10 cellular contexts compared by ENCODE assay signal in genomic region chr1:68347415-68347814, GRCh38.
DNase-seq lines count a peak whose midpoint lies in the region; ATAC-seq and TF ChIP-seq lines count a peak whose summit lies in the region.
"Had no signal": no experiment of that assay in that cellular context is flagged by ENCODE, and none has a peak within 500 bp of the region (broad histone marks: within the 10 kb centered on the region; RNA-seq: fewer than 3 reads in every experiment).

No MANE protein-coding gene starts in this region.

- H2AFZ ChIP-seq in SK-N-SH (ENCODE audit: low read depth) = no peak overlapping the region

- no peak for TF ChIP-seq EP300 in SK-N-SH (IDR thresholded peaks at IDR 0.05; ENCODE audit: borderline replicate concordance in 1 of 2, low read depth in 1 of 2, low read length in 1 of 2)

- TF ChIP-seq RAD21 in SK-N-SH (IDR thresholded peaks at IDR 0.05; ENCODE audit: low read length) = no peak

- TF ChIP-seq POLR2A in erythroblast (IDR thresholded peaks at IDR 0.05; ENCODE audit: low read length) = no peak

- intact Hi-C loops in left ventricle myocardium inferior (cut with micrococcal nuclease) = no loop called here

- H3K9ac ChIP-seq in SK-N-SH = no peak overlapping the region
- H3K9ac ChIP-seq: KMS-11 had no signal

- H3K27me3 ChIP-seq in left ventricle myocardium inferior (ENCODE audit: low read depth) (no peaks in the 10 kb centered on the region), SK-N-SH (ENCODE audit: insufficient read depth) (no peaks in the 10 kb centered on the region)

- no peaks in the 10 kb centered on the region for H4K20me1 ChIP-seq in SK-N-SH (ENCODE audit: insufficient read depth)

- DNase-seq in left ventricle myocardium inferior = peak; percentile 23
- no peak for DNase-seq in coronary artery (ENCODE audit: low spot score)
- DNase-seq in SK-N-SH = no peak
- DNase-seq in erythroblast (lab: John Stamatoyannopoulos, UW) = no peak
- DNase-seq in activated T-cell treated with anti-CD3 and anti-CD28 coated beads, Interleukin-2, amount 50 U/mL, for 48 hours = no peak

- no peaks in the 10 kb centered on the region for H3K9me3 ChIP-seq in left ventricle myocardium inferior (replicated peaks)
- H3K9me3 ChIP-seq in SK-N-SH = no peaks in the 10 kb centered on the region

- H3K79me2 ChIP-seq in SK-N-SH (ENCODE audit: insufficient read depth) = no peaks in the 10 kb centered on the region

- H3K27ac ChIP-seq in left ventricle myocardium inferior (replicated peaks) (no peak overlapping the region), coronary artery (no peak overlapping the region), SK-N-SH (ENCODE audit: low read depth in 2 of 2, low read length in 1 of 2) (no peak overlapping the region)
- H3K27ac ChIP-seq: KMS-11, VCaP had no signal

- WGBS in SK-N-SH (ENCODE audit: low lambda C conversion rate) = 90% methylated on average over 2 of the region's 2 CpGs

- no peaks in the 10 kb centered on the region for H3K9me2 ChIP-seq in SK-N-SH

- H3K36me3 ChIP-seq in left ventricle myocardium inferior = no peaks in the 10 kb centered on the region
- H3K36me3 ChIP-seq in SK-N-SH (replicated peaks in 1 of 2; ENCODE audit: control insufficient read depth in 1 of 2, insufficient read depth in 2 of 2, low read length in 1 of 2) = no peaks in the 10 kb centered on the region

- POLR2A ChIA-PET in SK-N-SH (lab: Yijun Ruan, JAX) = no interaction called here

- CTCF ChIA-PET in SK-N-SH (lab: Yijun Ruan, JAX) = interaction anchor here (0.6 to 18.1 kb wide), 8 partner anchors 8 to 296 kb away, joined by 3 to 477 read pairs (median 3); no protein-coding TSS in a partner anchor

- H3K4me3 ChIP-seq in left ventricle myocardium inferior (no peak overlapping the region), coronary artery (no peak overlapping the region), SK-N-SH (ENCODE audit: low read depth in 2 of 2, low read length in 1 of 2) (no peak overlapping the region)

- ATAC-seq in GM18502 (IDR thresholded peaks at IDR 0.05; ENCODE audit: poor library complexity, unreplicated experiment) (peak; percentile 96), GM21529 (IDR thresholded peaks at IDR 0.05; ENCODE audit: unreplicated experiment) (peak; percentile 97), HG03460 (IDR thresholded peaks at IDR 0.05; ENCODE audit: unreplicated experiment) (peak; percentile 97)

- H3K4me1 ChIP-seq in left ventricle myocardium inferior = peaks cover 4% of the 10 kb centered on the region
- H3K4me1 ChIP-seq in SK-N-SH (ENCODE audit: control insufficient read depth in 1 of 2, insufficient read depth in 2 of 2, low read depth in 1 of 2, low read length in 1 of 2) = peaks cover 0 to 3% of the 10 kb centered on the region in 2 experiments; a peak in 1 of 4 replicates

- no peaks in the 10 kb centered on the region for H3F3A ChIP-seq in SK-N-SH (replicated peaks; ENCODE audit: insufficient read depth)

- TF ChIP-seq CTCF in left ventricle myocardium inferior (IDR thresholded peaks at IDR 0.05; ENCODE audit: borderline replicate concordance) (no peak), coronary artery (IDR thresholded peaks at IDR 0.05) (no peak), SK-N-SH (IDR thresholded peaks at IDR 0.05) (no peak)

- H3K4me2 ChIP-seq in SK-N-SH = no peak overlapping the region
- H3K4me2 ChIP-seq: KMS-11 had no signal

TF ChIP-seq in SK-N-SH, 30 proteins besides CTCF, POLR2A, EP300 and RAD21:
- TF ChIP-seq ZBTB33 (IDR thresholded peaks at IDR 0.05; ENCODE audit: borderline replicate concordance, low read depth) (no peak), USF1 (IDR thresholded peaks at IDR 0.05; ENCODE audit: borderline replicate concordance, low read depth) (no peak), YY1 (IDR thresholded peaks at IDR 0.05; ENCODE audit: low read depth) (no peak), FOSL2 (IDR thresholded peaks at IDR 0.05; ENCODE audit: borderline replicate concordance, low read depth) (no peak), SMC3 (IDR thresholded peaks at IDR 0.05; ENCODE audit: low read depth, low read length) (no peak), TEAD4 (IDR thresholded peaks at IDR 0.05; ENCODE audit: borderline replicate concordance, insufficient read depth) (no peak), NRF1 (IDR thresholded peaks at IDR 0.05; ENCODE audit: low read depth, low read length) (no peak), RXRA (IDR thresholded peaks at IDR 0.05; ENCODE audit: borderline replicate concordance, low read depth) (no peak), RCOR1 (IDR thresholded peaks at IDR 0.05; ENCODE audit: low read length) (no peak), JUND (IDR thresholded peaks at IDR 0.05) (no peak)
